Comparison of ENCODE assay signal across 1 cellular context in genomic region chr16:4370151-4370550, GRCh38.
TF ChIP-seq lines count a peak whose summit lies in the region.

No MANE protein-coding gene starts in this region.

TF ChIP-seq in IMR-90, 13 proteins besides CTCF, POLR2A, EP300 and RAD21 (continued from another document):
- TF ChIP-seq RCOR1 (IDR thresholded peaks at IDR 0.05; ENCODE audit: insufficient replicate concordance, low read length) (no peak), BHLHE40 (IDR thresholded peaks at IDR 0.05; ENCODE audit: low read depth, low read length) (no peak), CHD1 (IDR thresholded peaks at IDR 0.05; ENCODE audit: low read depth, low read length) (no peak), RFX5 (IDR thresholded peaks at IDR 0.05; ENCODE audit: low read depth, low read length) (no peak), SMC3 (IDR thresholded peaks at IDR 0.05; ENCODE audit: low read depth, low read length) (no peak), NFE2L2 (IDR thresholded peaks at IDR 0.05; ENCODE audit: low read depth, low read length) (no peak), MXI1 (IDR thresholded peaks at IDR 0.05; ENCODE audit: borderline replicate concordance, low read depth, low read length) (no peak), USF2 (IDR thresholded peaks at IDR 0.05; ENCODE audit: low read depth, low read length) (no peak), FOS (IDR thresholded peaks at IDR 0.05; ENCODE audit: low read depth, low read length) (no peak), CEBPB (IDR thresholded peaks at IDR 0.05; ENCODE audit: low read depth, low read length) (no peak)
- TF ChIP-seq, protein P1, sequence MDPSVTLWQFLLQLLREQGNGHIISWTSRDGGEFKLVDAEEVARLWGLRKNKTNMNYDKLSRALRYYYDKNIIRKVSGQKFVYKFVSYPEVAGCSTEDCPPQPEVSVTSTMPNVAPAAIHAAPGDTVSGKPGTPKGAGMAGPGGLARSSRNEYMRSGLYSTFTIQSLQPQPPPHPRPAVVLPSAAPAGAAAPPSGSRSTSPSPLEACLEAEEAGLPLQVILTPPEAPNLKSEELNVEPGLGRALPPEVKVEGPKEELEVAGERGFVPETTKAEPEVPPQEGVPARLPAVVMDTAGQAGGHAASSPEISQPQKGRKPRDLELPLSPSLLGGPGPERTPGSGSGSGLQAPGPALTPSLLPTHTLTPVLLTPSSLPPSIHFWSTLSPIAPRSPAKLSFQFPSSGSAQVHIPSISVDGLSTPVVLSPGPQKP (IDR thresholded peaks at IDR 0.05; ENCODE audit: borderline replicate concordance, low read depth, low read length): no peak
